ENCODE assay signal across 20 cellular contexts in the genomic region with DNA sequence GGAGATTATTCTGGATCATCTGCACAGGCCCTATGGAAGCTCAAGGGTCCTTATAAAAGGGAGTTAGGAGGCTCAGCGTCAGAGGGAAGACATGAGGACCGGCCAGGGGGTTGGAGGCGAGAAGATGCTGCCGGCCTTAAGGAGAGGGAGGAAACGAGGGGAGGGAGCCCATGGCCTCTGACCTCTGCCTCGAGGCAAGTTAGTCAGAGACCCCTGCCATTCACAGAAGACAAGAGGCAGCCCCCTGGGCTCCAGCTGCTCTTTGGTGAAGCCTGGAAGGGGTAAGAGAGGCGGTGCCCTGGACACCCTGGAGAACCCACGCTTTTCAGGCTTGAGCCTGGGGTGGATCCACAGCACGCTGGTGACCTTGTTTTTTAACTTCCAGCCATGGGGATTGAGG. TPM values are rescaled to one million over a fixed set of nuclear protein-coding genes. Genes with fewer than 3 reads are reported as not detected.
"Had no signal": no experiment of that assay in that cellular context is flagged by ENCODE, and none has a peak within 500 bp of the region (broad histone marks: within the 10 kb centered on the region; RNA-seq: fewer than 3 reads in every experiment).

No MANE protein-coding gene starts in this region.

- H3K36me3 Mint-ChIP-seq: T-cell had no signal

- H3K27ac ChIP-seq: ovary, sigmoid colon, testis had no signal

- H3K9me3 Mint-ChIP-seq: activated CD8-positive, alpha-beta T cell treated with anti-CD3 and anti-CD28 coated beads for 36 hours; T-cell had no signal

- H3K27ac Mint-ChIP-seq: activated CD8-positive, alpha-beta T cell treated with anti-CD3 and anti-CD28 coated beads for 36 hours; nephron; T-cell had no signal

- DNase-seq: activated CD4-positive, alpha-beta T cell treated with anti-CD3 and anti-CD28 coated beads for 4 hours; activated CD8-positive, alpha-beta memory T cell treated with anti-CD3 and anti-CD28 coated beads, Interleukin-2, amount 50 U/mL, for 48 hours; activated CD8-positive, alpha-beta T cell treated with anti-CD3 and anti-CD28 coated beads for 36 hours; activated naive CD4-positive, alpha-beta T cell; central memory CD4-positive, alpha-beta T cell; dermis blood vessel endothelial cell; mammary epithelial cell; ovary; sigmoid colon; stimulated activated CD4-positive, alpha-beta T cell treated with anti-CD3 and anti-CD28 coated beads, Interleukin-12 subunit alpha, Interleukin-12 subunit beta, amount 100 ng/mL, for 4 hours; stimulated activated naive CD4-positive, alpha-beta T cell; T-cell; T1000; testis had no signal

- H3K4me3 Mint-ChIP-seq: activated CD8-positive, alpha-beta T cell treated with anti-CD3 and anti-CD28 coated beads for 36 hours; nephron; T-cell had no signal

- H3K36me3 ChIP-seq: adrenal gland, ovary, sigmoid colon had no signal

- FAIRE-seq: islet of Langerhans, urothelium cell line had no signal

- H3K4me1 Mint-ChIP-seq: T-cell had no signal

- ATAC-seq: activated CD8-positive, alpha-beta T cell treated with anti-CD3 and anti-CD28 coated beads for 36 hours; esophagus mucosa; left lobe of liver; T-cell had no signal

- H3K4me3 ChIP-seq: adrenal gland, ovary, sigmoid colon, testis had no signal

- H3K27me3 ChIP-seq: adrenal gland, ovary, testis had no signal

- H3K9me3 ChIP-seq: adrenal gland, ovary, sigmoid colon, testis had no signal

RNA-seq across cellular contexts. Expression of a gene that starts 49.5 kb away (rescaled TPM):
- total RNA-seq: activated CD8-positive, alpha-beta T cell treated with anti-CD3 and anti-CD28 coated beads for 36 hours had no signal
